Comparison of ENCODE assay signal across 35 cellular contexts in genomic region chr20:17723301-17723691, GRCh38. TPM values are rescaled to one million over a fixed set of nuclear protein-coding genes. Genes with fewer than 3 reads are reported as not detected.
"Had no signal": no experiment of that assay in that cellular context is flagged by ENCODE, and none has a peak within 500 bp of the region (broad histone marks: within the 10 kb centered on the region; RNA-seq: fewer than 3 reads in every experiment).

No MANE protein-coding gene starts in this region.

- H3K4me3 Mint-ChIP-seq: dendritic cell treated with granulocyte-macrophage colony-stimulating factor and Interleukin-4, amounts not matched to agents 40 ng/mL and 50 ng/mL, for 4 days; effector memory CD8-positive, alpha-beta T cell; endodermal cell; immature natural killer cell; memory B cell had no signal

- H3K4me1 ChIP-seq: colonic mucosa, esophagus squamous epithelium, gastrocnemius medialis, heart right ventricle, left lung had no signal

- DNase-seq: colonic mucosa; cortex of kidney; effector CD8-positive, alpha-beta T cell; effector memory CD8-positive, alpha-beta T cell; endodermal cell; erythroblast; esophagus squamous epithelium; foreskin fibroblast; foreskin melanocyte; gastrocnemius medialis; glutamatergic neuron; head of caudate nucleus; heart right ventricle; hypothalamus; immature natural killer cell; islet precursor cell; left cardiac atrium; left lung; left ventricle myocardium superior; mammary epithelial cell; mesendoderm; midbrain had no signal

- H3K27me3 ChIP-seq: colonic mucosa, gastrocnemius medialis, left lung had no signal

- H3K27ac Mint-ChIP-seq: dendritic cell treated with granulocyte-macrophage colony-stimulating factor and Interleukin-4, amounts not matched to agents 40 ng/mL and 50 ng/mL, for 4 days; effector memory CD8-positive, alpha-beta T cell; endodermal cell; immature natural killer cell; memory B cell had no signal

- FAIRE-seq: endometrium had no signal

- H3K36me3 ChIP-seq: colonic mucosa, esophagus squamous epithelium, gastrocnemius medialis, heart right ventricle, left lung had no signal

- H3K9me3 ChIP-seq: colonic mucosa, esophagus squamous epithelium, gastrocnemius medialis, heart right ventricle, left lung had no signal

- H3K9me3 Mint-ChIP-seq: dendritic cell treated with granulocyte-macrophage colony-stimulating factor and Interleukin-4, amounts not matched to agents 40 ng/mL and 50 ng/mL, for 4 days; effector memory CD8-positive, alpha-beta T cell; immature natural killer cell; memory B cell had no signal

- H3K27ac ChIP-seq: colonic mucosa, epithelial cell of prostate, esophagus squamous epithelium, gastrocnemius medialis, heart right ventricle, left lung had no signal

- H3K4me3 ChIP-seq: colonic mucosa, esophagus squamous epithelium, gastrocnemius medialis, heart right ventricle, left lung, lung had no signal

- H3K4me1 Mint-ChIP-seq: immature natural killer cell, memory B cell had no signal

- ATAC-seq: effector memory CD8-positive, alpha-beta T cell; esophagus mucosa; gastrocnemius medialis; heart right ventricle; left cardiac atrium; left lung; left ventricle myocardium superior had no signal

- H3K36me3 Mint-ChIP-seq: immature natural killer cell, memory B cell had no signal

RNA-seq across cellular contexts. Expression of gene BANF2, which starts 23.5 kb away (rescaled TPM):
- total RNA-seq: chondrocyte, colonic mucosa, dermis microvascular lymphatic vessel endothelial cell, endodermal cell, esophagus mucosa, esophagus squamous epithelium, gastrocnemius medialis, glomerular endothelial cell, heart right ventricle, kidney epithelial cell, left cardiac atrium, left lung, left ventricle myocardium superior, lower leg skin, lung, mammary epithelial cell, mononuclear cell, mucosa of gallbladder had no signal
- polyA plus RNA-seq: heart right ventricle, immature natural killer cell, lung, mammary epithelial cell had no signal
